9 cellular contexts compared by ENCODE assay signal in genomic region chr1:165376041-165376810, GRCh38. TPM values are rescaled to one million over a fixed set of nuclear protein-coding genes. Genes with fewer than 3 reads are reported as not detected.
A peak's percentile ranks its signal among the peaks of the same experiment; 100 is the strongest.
DNase-seq lines count a peak whose midpoint lies in the region; ATAC-seq and TF ChIP-seq lines count a peak whose summit lies in the region.
"Had no signal": no experiment of that assay in that cellular context is flagged by ENCODE, and none has a peak within 500 bp of the region (broad histone marks: within the 10 kb centered on the region; RNA-seq: fewer than 3 reads in every experiment).

No MANE protein-coding gene starts in this region.

- peak; percentile 66 for ATAC-seq in GM19463 (IDR thresholded peaks at IDR 0.05; ENCODE audit: unreplicated experiment)

- peaks cover 17% of the 10 kb centered on the region for H3K4me1 Mint-ChIP-seq in activated naive CD4-positive, alpha-beta T cell treated with anti-CD3 and anti-CD28 coated beads, Interleukin-2, amount 50 U/mL, for 24 hours
- peaks cover 23% of the 10 kb centered on the region for H3K4me1 Mint-ChIP-seq in neural progenitor cell

- TF ChIP-seq CTCF in neural progenitor cell (IDR thresholded peaks at IDR 0.05): no peak
- no peak for TF ChIP-seq CTCF in vagina (IDR thresholded peaks at IDR 0.05)

- intact Hi-C loops in vagina (cut with DNase I): no loop called here

- peaks cover 54% of the 10 kb centered on the region for H3K27me3 Mint-ChIP-seq in activated naive CD4-positive, alpha-beta T cell treated with anti-CD3 and anti-CD28 coated beads, Interleukin-2, amount 50 U/mL, for 24 hours
- H3K27me3 Mint-ChIP-seq in neural progenitor cell (ENCODE audit: insufficient read depth, low read depth): peaks cover 18% of the 10 kb centered on the region

- H3K9me3 Mint-ChIP-seq in activated naive CD4-positive, alpha-beta T cell treated with anti-CD3 and anti-CD28 coated beads, Interleukin-2, amount 50 U/mL, for 24 hours: no peaks in the 10 kb centered on the region
- H3K9me3 Mint-ChIP-seq in neural progenitor cell: no peaks in the 10 kb centered on the region

- TF ChIP-seq POLR2A in vagina (IDR thresholded peaks at IDR 0.05): no peak

- H3K9ac ChIP-seq in neural progenitor cell: no peak overlapping the region

- no peaks in the 10 kb centered on the region for H3K36me3 ChIP-seq in neural progenitor cell
- H3K36me3 ChIP-seq in vagina: no peaks in the 10 kb centered on the region
- H3K36me3 ChIP-seq: neutrophil had no signal

- peaks cover 9% of the 10 kb centered on the region for H3K4me1 ChIP-seq in neural progenitor cell
- H3K4me1 ChIP-seq in vagina: peaks cover 24% of the 10 kb centered on the region

- H3K9me3 ChIP-seq in neural progenitor cell (ENCODE audit: low read depth) (no peaks in the 10 kb centered on the region), vagina (no peaks in the 10 kb centered on the region)
- H3K9me3 ChIP-seq: neutrophil had no signal

- no peak overlapping the region for H3K27ac Mint-ChIP-seq in activated naive CD4-positive, alpha-beta T cell treated with anti-CD3 and anti-CD28 coated beads, Interleukin-2, amount 50 U/mL, for 24 hours
- peak overlapping the region; percentile 35 for H3K27ac Mint-ChIP-seq in neural progenitor cell

- H3K4me3 ChIP-seq in neural progenitor cell (peak overlapping the region; percentile 49), vagina (peak overlapping the region; percentile 45 to 47)

- no peak overlapping the region for H3K27ac ChIP-seq in neural progenitor cell
- peak overlapping the region; percentile 90 for H3K27ac ChIP-seq in vagina
- H3K27ac ChIP-seq: neutrophil had no signal

- H2AFZ ChIP-seq in neural progenitor cell (replicated peaks): peak overlapping the region; percentile 58

- no peaks in the 10 kb centered on the region for H4K20me1 ChIP-seq in neural progenitor cell (ENCODE audit: low read depth)

- peak overlapping the region; percentile 82 for H3K4me2 ChIP-seq in neural progenitor cell

- H3F3A ChIP-seq in neural progenitor cell (ENCODE audit: low read depth): peaks cover 31% of the 10 kb centered on the region

- peak overlapping the region; percentile 80 for H3K4me3 Mint-ChIP-seq in activated naive CD4-positive, alpha-beta T cell treated with anti-CD3 and anti-CD28 coated beads, Interleukin-2, amount 50 U/mL, for 24 hours
- H3K4me3 Mint-ChIP-seq in neural progenitor cell: peak overlapping the region; percentile 81

- no peaks in the 10 kb centered on the region for H3K36me3 Mint-ChIP-seq in activated naive CD4-positive, alpha-beta T cell treated with anti-CD3 and anti-CD28 coated beads, Interleukin-2, amount 50 U/mL, for 24 hours
- no peaks in the 10 kb centered on the region for H3K36me3 Mint-ChIP-seq in neural progenitor cell

- DNase-seq in AG08395 (ENCODE audit: low spot score) (peak; percentile 90), NCI-H2107 (lab: John Stamatoyannopoulos, UW) (peak; percentile 61), globus pallidus (ENCODE audit: low spot score) (peak; percentile 82), neural progenitor cell (ENCODE audit: low spot score) (peak; percentile 93), vagina (ENCODE audit: extremely low spot score in 2 of 2) (peak in 1 of 2 donors; percentile 95), GDM1 (lab: John Stamatoyannopoulos, UW) (no peak)

- H3K27me3 ChIP-seq in neural progenitor cell: peaks cover 83% of the 10 kb centered on the region
- H3K27me3 ChIP-seq in vagina: no peaks in the 10 kb centered on the region

- H3K79me2 ChIP-seq in neural progenitor cell (ENCODE audit: low read depth): no peaks in the 10 kb centered on the region

RNA-seq across cellular contexts. Expression of gene LMX1A, which starts 19.7 kb away (rescaled TPM):
- total RNA-seq in neural progenitor cell (ENCODE audit: low replicate concordance) (6.6 and 8.7 TPM in 2 replicates), vagina (not detected)
